Comparison of ENCODE assay signal across 10 cellular contexts in the genomic region with DNA sequence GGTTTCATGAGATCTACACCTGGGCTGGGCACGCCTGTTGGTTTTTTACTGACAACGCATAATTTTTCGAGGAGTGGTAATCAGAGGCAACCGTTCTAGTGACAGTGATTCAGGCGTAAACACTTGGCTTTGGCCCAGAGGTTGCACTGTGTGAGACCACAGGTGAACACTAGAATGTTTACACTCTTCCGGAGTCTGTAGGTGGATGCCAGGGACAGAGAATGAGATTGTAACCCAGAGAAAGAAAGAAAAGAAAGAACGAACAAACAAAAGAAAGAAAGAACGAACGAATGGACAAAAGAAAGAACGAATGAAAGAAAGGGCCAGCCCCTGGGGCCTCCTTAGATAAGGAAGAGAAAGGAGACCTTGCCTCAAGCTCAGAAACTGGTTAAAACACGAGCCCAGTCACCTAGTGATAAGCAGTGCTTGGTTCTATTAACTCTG.
DNase-seq lines count a peak whose midpoint lies in the region; ATAC-seq and TF ChIP-seq lines count a peak whose summit lies in the region.
"Had no signal": no experiment of that assay in that cellular context is flagged by ENCODE, and none has a peak within 500 bp of the region (broad histone marks: within the 10 kb centered on the region; RNA-seq: fewer than 3 reads in every experiment).

No MANE protein-coding gene starts in this region.

- TF ChIP-seq CTCF in natural killer cell (IDR thresholded peaks at IDR 0.05): no peak

- intact Hi-C loops in natural killer cell (cut with micrococcal nuclease): no loop called here

- ATAC-seq in activated T-cell treated with anti-CD3 and anti-CD28 coated beads, Interleukin-2, amount 50 U/mL, for 72 hours (replicated peaks in 1 of 2): peak; percentile 68 to 71
- ATAC-seq in natural killer cell (peak; percentile 41 to 55 (median 53)), SK-N-SH treated with all-trans-retinoic acid at 6 μM for 48 hours (no peak), HG02623 (IDR thresholded peaks at IDR 0.05; ENCODE audit: unreplicated experiment) (no peak)

- peaks cover 94% of the 10 kb centered on the region for H3K4me1 Mint-ChIP-seq in activated T-cell treated with anti-CD3 and anti-CD28 coated beads, Interleukin-2, amount 50 U/mL, for 72 hours (ENCODE audit: low read depth)
- H3K4me1 Mint-ChIP-seq in natural killer cell: peaks cover 80 to 84% of the 10 kb centered on the region in 2 donors

- no peaks in the 10 kb centered on the region for H3K27me3 Mint-ChIP-seq in activated T-cell treated with anti-CD3 and anti-CD28 coated beads, Interleukin-2, amount 50 U/mL, for 72 hours (ENCODE audit: low read depth)
- no peaks in the 10 kb centered on the region for H3K27me3 Mint-ChIP-seq in natural killer cell (ENCODE audit: low read depth in 2 of 2)

- H3K9me3 Mint-ChIP-seq in activated T-cell treated with anti-CD3 and anti-CD28 coated beads, Interleukin-2, amount 50 U/mL, for 72 hours: no peaks in the 10 kb centered on the region
- H3K9me3 Mint-ChIP-seq in natural killer cell: no peaks in the 10 kb centered on the region

- peak overlapping the region; percentile 48 for H3K27ac Mint-ChIP-seq in activated T-cell treated with anti-CD3 and anti-CD28 coated beads, Interleukin-2, amount 50 U/mL, for 72 hours
- H3K27ac Mint-ChIP-seq in natural killer cell: peak overlapping the region; percentile 22 to 80

- DNase-seq in DMS79 treated with DMSO at 0.1 percent for 48 hours (lab: John Stamatoyannopoulos, UW) (peak; percentile 77), SW480 (ENCODE audit: low spot score) (peak; percentile 20), natural killer cell (no peak), ecto neural progenitor cell (ENCODE audit: low spot score) (no peak), kidney glomerular epithelial cell (lab: John Stamatoyannopoulos, UW) (no peak)
- peak; percentile 70 to 71 for DNase-seq in activated T-cell treated with anti-CD3 and anti-CD28 coated beads, Interleukin-2, amount 50 U/mL, for 72 hours
- DNase-seq: foreskin melanocyte, mammary epithelial cell had no signal

- H3K36me3 Mint-ChIP-seq in activated T-cell treated with anti-CD3 and anti-CD28 coated beads, Interleukin-2, amount 50 U/mL, for 72 hours (ENCODE audit: insufficient read depth in 2 of 2): peaks cover 0 to 4% of the 10 kb centered on the region in 2 donors
- H3K36me3 Mint-ChIP-seq in natural killer cell: no peaks in the 10 kb centered on the region

- H3K4me3 Mint-ChIP-seq in activated T-cell treated with anti-CD3 and anti-CD28 coated beads, Interleukin-2, amount 50 U/mL, for 72 hours: peak overlapping the region; percentile 63 to 77
- H3K4me3 Mint-ChIP-seq in natural killer cell: peak overlapping the region; percentile 45

TF ChIP-seq in SK-N-SH treated with all-trans-retinoic acid at 6 μM for 48 hours, 23 proteins besides CTCF, POLR2A, EP300 and RAD21:
- TF ChIP-seq, protein P1, sequence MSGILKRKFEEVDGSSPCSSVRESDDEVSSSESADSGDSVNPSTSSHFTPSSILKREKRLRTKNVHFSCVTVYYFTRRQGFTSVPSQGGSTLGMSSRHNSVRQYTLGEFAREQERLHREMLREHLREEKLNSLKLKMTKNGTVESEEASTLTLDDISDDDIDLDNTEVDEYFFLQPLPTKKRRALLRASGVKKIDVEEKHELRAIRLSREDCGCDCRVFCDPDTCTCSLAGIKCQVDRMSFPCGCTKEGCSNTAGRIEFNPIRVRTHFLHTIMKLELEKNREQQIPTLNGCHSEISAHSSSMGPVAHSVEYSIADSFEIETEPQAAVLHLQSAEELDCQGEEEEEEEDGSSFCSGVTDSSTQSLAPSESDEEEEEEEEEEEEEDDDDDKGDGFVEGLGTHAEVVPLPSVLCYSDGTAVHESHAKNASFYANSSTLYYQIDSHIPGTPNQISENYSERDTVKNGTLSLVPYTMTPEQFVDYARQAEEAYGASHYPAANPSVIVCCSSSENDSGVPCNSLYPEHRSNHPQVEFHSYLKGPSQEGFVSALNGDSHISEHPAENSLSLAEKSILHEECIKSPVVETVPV (CRISPR knock-in tag; IDR thresholded peaks at IDR 0.05): no peak
- no peak for TF ChIP-seq RARB (CRISPR knock-in tag; IDR thresholded peaks at IDR 0.05)
- TF ChIP-seq ZNF8 (CRISPR knock-in tag; IDR thresholded peaks at IDR 0.05): no peak
- no peak for TF ChIP-seq CSDC2 (CRISPR knock-in tag; IDR thresholded peaks at IDR 0.05)
- TF ChIP-seq, protein P2, sequence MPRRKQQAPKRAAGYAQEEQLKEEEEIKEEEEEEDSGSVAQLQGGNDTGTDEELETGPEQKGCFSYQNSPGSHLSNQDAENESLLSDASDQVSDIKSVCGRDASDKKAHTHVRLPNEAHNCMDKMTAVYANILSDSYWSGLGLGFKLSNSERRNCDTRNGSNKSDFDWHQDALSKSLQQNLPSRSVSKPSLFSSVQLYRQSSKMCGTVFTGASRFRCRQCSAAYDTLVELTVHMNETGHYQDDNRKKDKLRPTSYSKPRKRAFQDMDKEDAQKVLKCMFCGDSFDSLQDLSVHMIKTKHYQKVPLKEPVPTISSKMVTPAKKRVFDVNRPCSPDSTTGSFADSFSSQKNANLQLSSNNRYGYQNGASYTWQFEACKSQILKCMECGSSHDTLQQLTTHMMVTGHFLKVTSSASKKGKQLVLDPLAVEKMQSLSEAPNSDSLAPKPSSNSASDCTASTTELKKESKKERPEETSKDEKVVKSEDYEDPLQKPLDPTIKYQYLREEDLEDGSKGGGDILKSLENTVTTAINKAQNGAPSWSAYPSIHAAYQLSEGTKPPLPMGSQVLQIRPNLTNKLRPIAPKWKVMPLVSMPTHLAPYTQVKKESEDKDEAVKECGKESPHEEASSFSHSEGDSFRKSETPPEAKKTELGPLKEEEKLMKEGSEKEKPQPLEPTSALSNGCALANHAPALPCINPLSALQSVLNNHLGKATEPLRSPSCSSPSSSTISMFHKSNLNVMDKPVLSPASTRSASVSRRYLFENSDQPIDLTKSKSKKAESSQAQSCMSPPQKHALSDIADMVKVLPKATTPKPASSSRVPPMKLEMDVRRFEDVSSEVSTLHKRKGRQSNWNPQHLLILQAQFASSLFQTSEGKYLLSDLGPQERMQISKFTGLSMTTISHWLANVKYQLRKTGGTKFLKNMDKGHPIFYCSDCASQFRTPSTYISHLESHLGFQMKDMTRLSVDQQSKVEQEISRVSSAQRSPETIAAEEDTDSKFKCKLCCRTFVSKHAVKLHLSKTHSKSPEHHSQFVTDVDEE (CRISPR knock-in tag; IDR thresholded peaks at IDR 0.05): no peak

Comparison
In these comparisons a context has a peak if more than half of its experiments do, and no peak if none do; other contexts are left out.
1. DNase-seq: peak in DMS79 treated with DMSO at 0.1 percent for 48 hours (single experiment), SW480 (single experiment) and activated T-cell treated with anti-CD3 and anti-CD28 coated beads, Interleukin-2, amount 50 U/mL, for 72 hours (2 of 2); none in natural killer cell (single experiment), ecto neural progenitor cell (single experiment) and kidney glomerular epithelial cell (single experiment).
2. ATAC-seq: peak in activated T-cell treated with anti-CD3 and anti-CD28 coated beads, Interleukin-2, amount 50 U/mL, for 72 hours (2 of 2) and natural killer cell (3 of 3); none in SK-N-SH treated with all-trans-retinoic acid at 6 μM for 48 hours (single experiment) and HG02623 (single experiment).